8 cellular contexts compared by ENCODE assay signal in genomic region chr11:134224710-134225662, GRCh38. TPM values are rescaled to one million over a fixed set of nuclear protein-coding genes. Genes with fewer than 3 reads are reported as not detected.
DNase-seq lines count a peak whose midpoint lies in the region; ATAC-seq and TF ChIP-seq lines count a peak whose summit lies in the region.

No MANE protein-coding gene starts in this region.

- H3K4me3 ChIP-seq in OCI-LY3 (ENCODE audit: low read length) (peak overlapping the region; percentile 98), fibroblast of pulmonary artery (replicated peaks; ENCODE audit: low read depth, low read length) (peak overlapping the region; percentile 95), subcutaneous abdominal adipose tissue (ENCODE audit: low read depth in 1 of 5, low read length in 5 of 5) (peak overlapping the region; percentile 79 to 96 (median 93))

- H3K79me2 ChIP-seq in OCI-LY3 (ENCODE audit: low read length): peaks cover 64% of the 10 kb centered on the region

- intact Hi-C loops in activated T-helper 1 cell treated with anti-CD3 and anti-CD28 coated beads, Interleukin-12 subunit alpha, Interleukin-12 subunit beta, Interleukin-2, Interleukin-4 antibody, amounts not matched to agents 30 ng/mL and 10 ng/mL and 1 ng/mL, durations not matched to agents 14 hours and 24 hours and 36 hours (cut with micrococcal nuclease): loop anchor here (1.0 to 5.0 kb wide), 10 partner anchors 18 to 297 kb away; partner anchors contain the start of genes ACAD8, GLB1L2, GLB1L3 and IGSF9B

- peak overlapping the region; percentile 93 for H3K27ac Mint-ChIP-seq in activated T-helper 1 cell treated with anti-CD3 and anti-CD28 coated beads, Interleukin-12 subunit alpha, Interleukin-12 subunit beta, Interleukin-2, Interleukin-4 antibody, amounts not matched to agents 30 ng/mL and 10 ng/mL and 1 ng/mL, durations not matched to agents 14 hours and 24 hours and 36 hours
- H3K27ac Mint-ChIP-seq in nephron progenitor cell: peak overlapping the region; percentile 82

- peaks cover 61% of the 10 kb centered on the region for H4K20me1 ChIP-seq in OCI-LY3 (ENCODE audit: insufficient read depth, low read length)

- peak overlapping the region; percentile 91 for H3K4me2 ChIP-seq in OCI-LY3 (ENCODE audit: low read length)

- DNase-seq in AML-193 (lab: John Stamatoyannopoulos, UW) (peak; percentile 32 to 37), fibroblast of pulmonary artery (ENCODE audit: low read depth) (peak; percentile 28), nephron progenitor cell (peak; percentile 49)
- peak; percentile 64 for DNase-seq in activated T-helper 1 cell treated with anti-CD3 and anti-CD28 coated beads, Interleukin-12 subunit alpha, Interleukin-12 subunit beta, Interleukin-2, Interleukin-4 antibody, amounts not matched to agents 30 ng/mL and 10 ng/mL and 1 ng/mL, durations not matched to agents 14 hours and 24 hours and 36 hours (ENCODE audit: low spot score)

- H3K36me3 Mint-ChIP-seq in activated T-helper 1 cell treated with anti-CD3 and anti-CD28 coated beads, Interleukin-12 subunit alpha, Interleukin-12 subunit beta, Interleukin-2, Interleukin-4 antibody, amounts not matched to agents 30 ng/mL and 10 ng/mL and 1 ng/mL, durations not matched to agents 14 hours and 24 hours and 36 hours (ENCODE audit: low read depth): peaks cover 27% of the 10 kb centered on the region
- peaks cover 6% of the 10 kb centered on the region for H3K36me3 Mint-ChIP-seq in nephron progenitor cell (ENCODE audit: low read depth)

- H3K36me3 ChIP-seq in OCI-LY3 (replicated peaks; ENCODE audit: low read depth, low read length) (peaks cover 24% of the 10 kb centered on the region), subcutaneous abdominal adipose tissue (ENCODE audit: control insufficient read depth in 5 of 5, insufficient read depth in 5 of 5, low read length in 5 of 5) (peaks cover 0 to 5% (median 0%) of the 10 kb centered on the region in 5 donors)

- no peaks in the 10 kb centered on the region for H3K9me3 Mint-ChIP-seq in activated T-helper 1 cell treated with anti-CD3 and anti-CD28 coated beads, Interleukin-12 subunit alpha, Interleukin-12 subunit beta, Interleukin-2, Interleukin-4 antibody, amounts not matched to agents 30 ng/mL and 10 ng/mL and 1 ng/mL, durations not matched to agents 14 hours and 24 hours and 36 hours
- H3K9me3 Mint-ChIP-seq in nephron progenitor cell: no peaks in the 10 kb centered on the region

- peak; percentile 12 for ATAC-seq in GM19043 (IDR thresholded peaks at IDR 0.05; ENCODE audit: low read depth, unreplicated experiment)
- peak; percentile 30 for ATAC-seq in HG03439 (IDR thresholded peaks at IDR 0.05; ENCODE audit: unreplicated experiment)

- H3K4me3 Mint-ChIP-seq in activated T-helper 1 cell treated with anti-CD3 and anti-CD28 coated beads, Interleukin-12 subunit alpha, Interleukin-12 subunit beta, Interleukin-2, Interleukin-4 antibody, amounts not matched to agents 30 ng/mL and 10 ng/mL and 1 ng/mL, durations not matched to agents 14 hours and 24 hours and 36 hours: peak overlapping the region; percentile 93
- peak overlapping the region; percentile 96 for H3K4me3 Mint-ChIP-seq in nephron progenitor cell

- H3K27me3 Mint-ChIP-seq in activated T-helper 1 cell treated with anti-CD3 and anti-CD28 coated beads, Interleukin-12 subunit alpha, Interleukin-12 subunit beta, Interleukin-2, Interleukin-4 antibody, amounts not matched to agents 30 ng/mL and 10 ng/mL and 1 ng/mL, durations not matched to agents 14 hours and 24 hours and 36 hours (ENCODE audit: insufficient read depth): no peaks in the 10 kb centered on the region
- H3K27me3 Mint-ChIP-seq in nephron progenitor cell (ENCODE audit: low read depth, poor library complexity): peaks cover 8% of the 10 kb centered on the region

- H3K4me1 Mint-ChIP-seq in activated T-helper 1 cell treated with anti-CD3 and anti-CD28 coated beads, Interleukin-12 subunit alpha, Interleukin-12 subunit beta, Interleukin-2, Interleukin-4 antibody, amounts not matched to agents 30 ng/mL and 10 ng/mL and 1 ng/mL, durations not matched to agents 14 hours and 24 hours and 36 hours (ENCODE audit: low read depth): peaks cover 69% of the 10 kb centered on the region
- H3K4me1 Mint-ChIP-seq in nephron progenitor cell: peaks cover 57% of the 10 kb centered on the region

- H3K4me1 ChIP-seq in OCI-LY3 (ENCODE audit: low read length) (peaks cover 30% of the 10 kb centered on the region), subcutaneous abdominal adipose tissue (ENCODE audit: control insufficient read depth in 5 of 5, insufficient read depth in 5 of 5, low read length in 5 of 5) (peaks cover 6 to 44% (median 35%) of the 10 kb centered on the region in 5 donors)

- H3K9ac ChIP-seq in OCI-LY3 (ENCODE audit: low read length) (peak overlapping the region; percentile 80), subcutaneous abdominal adipose tissue (ENCODE audit: low read length in 5 of 5) (peak overlapping the region; percentile 56 to 95 (median 94))

- H3K27me3 ChIP-seq in OCI-LY3 (ENCODE audit: low read depth, low read length) (peaks cover 16% of the 10 kb centered on the region), subcutaneous abdominal adipose tissue (ENCODE audit: control insufficient read depth in 5 of 5, insufficient read depth in 4 of 5, low read length in 5 of 5) (no peaks in the 10 kb centered on the region)

- TF ChIP-seq CTCF in OCI-LY3 (IDR thresholded peaks at IDR 0.05; ENCODE audit: low read depth, low read length) (no peak), fibroblast of pulmonary artery (IDR thresholded peaks at IDR 0.05; ENCODE audit: low read length, missing control alignments) (no peak), nephron progenitor cell (IDR thresholded peaks at IDR 0.05) (no peak)

- peak overlapping the region; percentile 41; the same call in 1 of the 2 replicates for H2AFZ ChIP-seq in OCI-LY3 (ENCODE audit: low read depth, low read length)

- H3K9me3 ChIP-seq in OCI-LY3 (ENCODE audit: insufficient read depth, low read length) (no peaks in the 10 kb centered on the region), subcutaneous abdominal adipose tissue (ENCODE audit: control insufficient read depth in 5 of 5, low read length in 5 of 5) (no peaks in the 10 kb centered on the region)

- no peak overlapping the region for H3K27ac ChIP-seq in OCI-LY3 (ENCODE audit: low read length)
- H3K27ac ChIP-seq in subcutaneous abdominal adipose tissue (ENCODE audit: low read depth, low read length): peak overlapping the region; percentile 99

RNA-seq across cellular contexts. Expression of gene VPS26B, which starts 0.5 kb away (rescaled TPM):
- total RNA-seq in activated T-helper 1 cell treated with anti-CD3 and anti-CD28 coated beads, Interleukin-12 subunit alpha, Interleukin-12 subunit beta, Interleukin-2, Interleukin-4 antibody, amounts not matched to agents 30 ng/mL and 10 ng/mL and 1 ng/mL, durations not matched to agents 14 hours and 24 hours and 36 hours: 43.0 and 43.2 TPM in 2 replicates

RNA-seq across cellular contexts. Expression of gene NCAPD3, which starts 1.2 kb away (rescaled TPM):
- 103 and 107 TPM in 2 replicates for total RNA-seq in activated T-helper 1 cell treated with anti-CD3 and anti-CD28 coated beads, Interleukin-12 subunit alpha, Interleukin-12 subunit beta, Interleukin-2, Interleukin-4 antibody, amounts not matched to agents 30 ng/mL and 10 ng/mL and 1 ng/mL, durations not matched to agents 14 hours and 24 hours and 36 hours

RNA-seq across cellular contexts. Expression of gene THYN1, which starts 28.2 kb away (rescaled TPM):
- total RNA-seq in activated T-helper 1 cell treated with anti-CD3 and anti-CD28 coated beads, Interleukin-12 subunit alpha, Interleukin-12 subunit beta, Interleukin-2, Interleukin-4 antibody, amounts not matched to agents 30 ng/mL and 10 ng/mL and 1 ng/mL, durations not matched to agents 14 hours and 24 hours and 36 hours: 55.0 and 58.8 TPM in 2 replicates

RNA-seq across cellular contexts. Expression of gene ACAD8, which starts 28.4 kb away (rescaled TPM):
- total RNA-seq in activated T-helper 1 cell treated with anti-CD3 and anti-CD28 coated beads, Interleukin-12 subunit alpha, Interleukin-12 subunit beta, Interleukin-2, Interleukin-4 antibody, amounts not matched to agents 30 ng/mL and 10 ng/mL and 1 ng/mL, durations not matched to agents 14 hours and 24 hours and 36 hours: 25.6 and 26.2 TPM in 2 replicates

RNA-seq across cellular contexts. Expression of gene GLB1L3, which starts 51.2 kb away (rescaled TPM):
- 14.6 and 16.1 TPM in 2 replicates for total RNA-seq in activated T-helper 1 cell treated with anti-CD3 and anti-CD28 coated beads, Interleukin-12 subunit alpha, Interleukin-12 subunit beta, Interleukin-2, Interleukin-4 antibody, amounts not matched to agents 30 ng/mL and 10 ng/mL and 1 ng/mL, durations not matched to agents 14 hours and 24 hours and 36 hours
